In the genomic region with DNA sequence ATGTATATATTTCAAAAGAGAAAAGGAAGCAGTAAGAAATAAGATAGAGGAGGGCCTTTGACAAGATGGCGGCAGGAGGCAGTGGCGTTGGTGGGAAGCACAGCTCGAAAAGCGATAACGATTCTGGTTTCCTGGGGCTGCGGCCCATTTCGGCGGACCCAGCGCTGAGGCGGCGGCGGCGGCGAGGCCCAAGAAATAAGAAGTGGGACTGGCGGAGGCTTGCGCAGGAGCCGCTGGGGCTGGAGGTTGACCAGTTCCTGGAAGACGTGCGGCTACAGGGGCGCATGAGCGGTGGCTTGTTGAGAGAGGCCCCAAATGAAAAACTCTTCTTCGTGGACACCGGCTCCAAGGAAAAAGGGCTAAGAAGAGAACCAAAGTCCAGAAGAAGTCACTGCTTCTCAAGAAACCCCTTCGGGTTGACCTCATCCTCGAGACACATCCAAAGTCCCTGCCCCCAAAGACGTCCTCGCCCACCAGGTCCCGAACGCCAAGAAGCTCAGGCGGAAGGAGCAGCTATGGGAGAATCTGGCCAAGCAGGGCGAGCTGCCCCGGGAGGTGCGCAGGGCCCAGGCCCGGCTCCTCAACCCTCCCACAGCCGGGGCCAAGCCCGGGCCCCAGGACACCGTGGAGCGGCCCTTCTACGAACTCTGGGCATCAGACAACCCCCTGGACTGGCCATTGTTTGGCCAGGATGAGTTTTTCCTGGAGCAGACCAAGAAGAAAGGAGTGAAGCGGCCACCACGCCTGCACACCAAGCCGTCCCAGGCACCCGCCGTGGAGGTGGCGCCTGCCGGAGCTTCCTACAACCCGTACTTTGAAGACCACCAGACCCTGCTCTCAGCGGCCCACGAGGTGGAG, we compare ENCODE assay signal across 20 cellular contexts.
"Had no signal": no experiment of that assay in that cellular context is flagged by ENCODE, and none has a peak within 500 bp of the region (broad histone marks: within the 10 kb centered on the region; RNA-seq: fewer than 3 reads in every experiment).

No MANE protein-coding gene starts in this region.

- DNase-seq: IMR-90, Kasumi-1, MM.1S, NCI-H1092 treated with DMSO at 0.1 percent for 48 hours, NCI-H1436, NCI-H187, NCI-H2029, NCI-H2081 treated with DMSO at 0.1 percent for 48 hours, NCI-H2171, NCI-H226, NCI-H446, NCI-H510A, NCI-H524 treated with DMSO at 0.1 percent for 48 hours, NCI-H69, NCI-H774, RPMI8226, SHP77 treated with DMSO at 0.1 percent for 48 hours, SJCRH30 had no signal

- H3K4me1 ChIP-seq: SJCRH30 had no signal

- H3K36me3 ChIP-seq: SJCRH30 had no signal

- H3K9ac ChIP-seq: KMS-11 had no signal

- H3K27me3 ChIP-seq: SJCRH30 had no signal

- H3K9me3 ChIP-seq: SJCRH30 had no signal

- H3K27ac ChIP-seq: KMS-11, SJCRH30 had no signal

- H3K4me3 ChIP-seq: SJCRH30 had no signal

- ATAC-seq: HepG2 had no signal

- H3K4me2 ChIP-seq: KMS-11 had no signal
